In genomic region chr1:155966135-155966534, GRCh38 we compare ENCODE assay signal across 1 cellular context.
TF ChIP-seq lines count a peak whose summit lies in the region.

No MANE protein-coding gene starts in this region.

TF ChIP-seq in HepG2, 621 proteins besides CTCF, POLR2A, EP300 and RAD21:
- no peak for TF ChIP-seq ZNF276 (CRISPR knock-in tag; IDR thresholded peaks at IDR 0.05; ENCODE audit: low read depth)
- TF ChIP-seq ZNF574 (CRISPR knock-in tag; IDR thresholded peaks at IDR 0.05) = no peak
- TF ChIP-seq KDM5B (CRISPR knock-in tag; IDR thresholded peaks at IDR 0.05; ENCODE audit: borderline replicate concordance) = 0 out of 2 replicates have a peak, but pooled peaks have one; percentile 17
- no peak for TF ChIP-seq SIX1 (CRISPR knock-in tag; IDR thresholded peaks at IDR 0.05; ENCODE audit: borderline replicate concordance)
- TF ChIP-seq PATZ1 (CRISPR knock-in tag; IDR thresholded peaks at IDR 0.05) = 0 out of 2 replicates have a peak, but pooled peaks have one; percentile 44
- peak; percentile 63 for TF ChIP-seq STAG1 (CRISPR knock-in tag; IDR thresholded peaks at IDR 0.05)
- 0 out of 2 replicates have a peak, but pooled peaks have one; percentile 18 for TF ChIP-seq HOXA3 (CRISPR knock-in tag; IDR thresholded peaks at IDR 0.05)
- no peak for TF ChIP-seq MAFF (IDR thresholded peaks at IDR 0.05; ENCODE audit: low read depth, low read length)
- no peak for TF ChIP-seq ZNF33A (CRISPR knock-in tag; IDR thresholded peaks at IDR 0.05; ENCODE audit: borderline replicate concordance)
- TF ChIP-seq HNRNPL (IDR thresholded peaks at IDR 0.05; ENCODE audit: low read depth, low read length) = no peak
- peak; percentile 52 for TF ChIP-seq HNF4A (CRISPR knock-in tag; IDR thresholded peaks at IDR 0.05)
- peak; percentile 30; the same call in 1 of the 2 replicates for TF ChIP-seq ZNF263 (CRISPR knock-in tag; IDR thresholded peaks at IDR 0.05)
- no peak for TF ChIP-seq LCORL (IDR thresholded peaks at IDR 0.05)
- TF ChIP-seq LCORL (CRISPR knock-in tag; IDR thresholded peaks at IDR 0.05) = peak; percentile 47; the same call in 1 of the 2 replicates
- TF ChIP-seq ZNF740 (CRISPR knock-in tag; IDR thresholded peaks at IDR 0.05) = no peak
